Comparison of ENCODE assay signal across 12 cellular contexts in genomic region chr11:128621491-128622136, GRCh38. TPM values are rescaled to one million over a fixed set of nuclear protein-coding genes. Genes with fewer than 3 reads are reported as not detected.
DNase-seq lines count a peak whose midpoint lies in the region; ATAC-seq and TF ChIP-seq lines count a peak whose summit lies in the region.
"Had no signal": no experiment of that assay in that cellular context is flagged by ENCODE, and none has a peak within 500 bp of the region (broad histone marks: within the 10 kb centered on the region; RNA-seq: fewer than 3 reads in every experiment).

No MANE protein-coding gene starts in this region.

- no peaks in the 10 kb centered on the region for H3K9me3 ChIP-seq in CD4-positive, CD25-positive, alpha-beta regulatory T cell (ENCODE audit: control insufficient read depth in 2 of 2, low read length in 2 of 2)

- H3K36me3 Mint-ChIP-seq in CD4-positive, CD25-positive, alpha-beta regulatory T cell = no peaks in the 10 kb centered on the region

- no peak for ATAC-seq in CD4-positive, CD25-positive, alpha-beta regulatory T cell (ENCODE audit: low read depth in 2 of 2)
- ATAC-seq in HG02623 (IDR thresholded peaks at IDR 0.05; ENCODE audit: unreplicated experiment) = no peak

- H3K4me3 ChIP-seq in CD4-positive, CD25-positive, alpha-beta regulatory T cell (ENCODE audit: low read depth, low read length) = no peak overlapping the region
- peak overlapping the region; percentile 5 for H3K4me3 ChIP-seq in fibroblast of pulmonary artery (replicated peaks; ENCODE audit: low read depth, low read length)
- H3K4me3 ChIP-seq: SK-N-MC had no signal

- H3K36me3 ChIP-seq in CD4-positive, CD25-positive, alpha-beta regulatory T cell (ENCODE audit: control insufficient read depth, insufficient read depth, low read length) = no peaks in the 10 kb centered on the region

- peak overlapping the region; percentile 87 for H3K27ac ChIP-seq in CD4-positive, CD25-positive, alpha-beta regulatory T cell (ENCODE audit: insufficient read depth, low read length, poor library complexity, severe bottlenecking)
- H3K27ac ChIP-seq: SK-N-MC had no signal

- TF ChIP-seq CTCF in fibroblast of pulmonary artery (IDR thresholded peaks at IDR 0.05; ENCODE audit: low read length, missing control alignments) = no peak

- no peaks in the 10 kb centered on the region for H3K27me3 ChIP-seq in CD4-positive, CD25-positive, alpha-beta regulatory T cell (ENCODE audit: control insufficient read depth, insufficient read depth, low read length)

- no peak overlapping the region for H3K4me3 Mint-ChIP-seq in CD4-positive, CD25-positive, alpha-beta regulatory T cell

- no peaks in the 10 kb centered on the region for H3K27me3 Mint-ChIP-seq in CD4-positive, CD25-positive, alpha-beta regulatory T cell

- H3K9me3 Mint-ChIP-seq in CD4-positive, CD25-positive, alpha-beta regulatory T cell = no peaks in the 10 kb centered on the region

- DNase-seq in CD4-positive, CD25-positive, alpha-beta regulatory T cell = no peak
- peak; percentile 80 for DNase-seq in RPMI7951 (ENCODE audit: low read depth)
- DNase-seq in fibroblast of pulmonary artery (ENCODE audit: low read depth) = peak; percentile 95
- peak; percentile 67 for DNase-seq in renal cortical epithelial cell (ENCODE audit: low read depth)
- no peak for DNase-seq in mucosa of gallbladder (ENCODE audit: low spot score)
- no peak for DNase-seq in NCI-H345 (lab: John Stamatoyannopoulos, UW)
- no peak for DNase-seq in DMS114 treated with DMSO at 0.1 percent for 48 hours (lab: John Stamatoyannopoulos, UW; ENCODE audit: unreplicated experiment)
- DNase-seq: activated CD8-positive, alpha-beta memory T cell treated with anti-CD3 and anti-CD28 coated beads for 24 hours; effector CD8-positive, alpha-beta T cell; NCI-H187 had no signal

- peak overlapping the region; percentile 97 to 100 (median 97) for H3K27ac Mint-ChIP-seq in CD4-positive, CD25-positive, alpha-beta regulatory T cell

- H3K4me1 ChIP-seq in CD4-positive, CD25-positive, alpha-beta regulatory T cell (ENCODE audit: control insufficient read depth, insufficient read depth, low read length, poor library complexity, severe bottlenecking) = peaks cover 62% of the 10 kb centered on the region

- H3K4me1 Mint-ChIP-seq in CD4-positive, CD25-positive, alpha-beta regulatory T cell = peaks cover 45 to 94% (median 67%) of the 10 kb centered on the region in 4 donors

RNA-seq across cellular contexts. Expression of gene ETS1, which starts 34.3 kb away (rescaled TPM):
- 1,033 TPM for total RNA-seq in CD4-positive, CD25-positive, alpha-beta regulatory T cell
- polyA plus RNA-seq in CD4-positive, CD25-positive, alpha-beta regulatory T cell = 100 to 1,000 TPM; 489 to 636 (median 541) TPM
- total RNA-seq in RPMI7951 (2014; rRNA removed; shearing (Covaris generic)) = 33.1 and 40.0 TPM in 2 replicates
- 52.7 and 121 TPM in 2 replicates for total RNA-seq in renal cortical epithelial cell
- total RNA-seq in mucosa of gallbladder = 39.4 TPM

Comparison
In these comparisons a context has a peak if more than half of its experiments do, and no peak if none do; other contexts are left out.
1. DNase-seq: peak in RPMI7951 (single experiment), fibroblast of pulmonary artery (single experiment) and renal cortical epithelial cell (single experiment); none in CD4-positive, CD25-positive, alpha-beta regulatory T cell (0 of 3), mucosa of gallbladder (single experiment), NCI-H345 (single experiment) and DMS114 treated with DMSO at 0.1 percent for 48 hours (single experiment).